11 cellular contexts compared by ENCODE assay signal in the genomic region with DNA sequence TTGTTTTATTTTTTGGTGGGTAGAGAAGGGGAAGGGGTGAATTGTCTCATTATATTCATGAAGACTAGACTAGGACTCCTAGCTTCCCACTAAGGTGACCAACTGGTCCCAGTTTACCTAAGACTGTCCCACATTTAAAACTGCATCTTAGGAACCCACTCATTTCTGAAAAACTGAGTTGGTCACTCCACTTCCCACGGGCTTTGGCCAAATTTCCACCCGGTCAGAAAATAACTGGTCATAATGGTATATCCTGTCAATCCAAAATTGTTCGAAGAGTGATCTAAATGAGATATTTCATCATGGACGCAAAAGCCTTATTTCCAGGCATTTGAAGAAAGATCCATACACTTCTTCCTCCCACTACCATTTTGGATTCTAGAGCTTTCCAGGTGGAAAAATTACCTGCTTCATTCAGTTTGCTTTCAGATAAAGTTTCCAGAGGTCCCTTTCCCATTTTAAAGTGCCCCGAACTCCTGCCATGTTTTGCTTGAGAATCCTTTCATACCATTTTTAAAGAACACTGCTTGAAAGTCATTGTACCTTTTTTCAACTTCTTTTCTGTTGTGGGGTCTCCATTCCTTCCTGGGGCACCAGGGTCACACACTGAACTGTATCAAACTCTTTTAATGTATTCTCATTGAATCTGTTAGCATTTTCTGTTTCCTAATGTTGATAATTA. TPM values are rescaled to one million over a fixed set of nuclear protein-coding genes. Genes with fewer than 3 reads are reported as not detected.
A peak's percentile ranks its signal among the peaks of the same experiment; 100 is the strongest.
DNase-seq lines count a peak whose midpoint lies in the region; ATAC-seq, FAIRE-seq and TF ChIP-seq lines count a peak whose summit lies in the region.
"Had no signal": no experiment of that assay in that cellular context is flagged by ENCODE, and none has a peak within 500 bp of the region (broad histone marks: within the 10 kb centered on the region; RNA-seq: fewer than 3 reads in every experiment).

No MANE protein-coding gene starts in this region.

- H3K4me3 ChIP-seq in esophagus squamous epithelium = no peak overlapping the region
- H3K4me3 ChIP-seq in osteoblast (ENCODE audit: insufficient read depth, low read length) = no peak overlapping the region
- peak overlapping the region in 1 of 2 donors; percentile 13 for H3K4me3 ChIP-seq in aorta (ENCODE audit: low read length in 2 of 2)

- peak overlapping the region; percentile 1 for H3K4me3 Mint-ChIP-seq in natural killer cell
- no peak overlapping the region for H3K4me3 Mint-ChIP-seq in natural killer cell treated with Interleukin-12 subunit alpha and Interleukin-12 subunit beta and Interleukin-15 and Interleukin-18, amount 100 ng/mL, for 72 hours
- H3K4me3 Mint-ChIP-seq in activated T-helper 17 cell treated with anti-CD3 and anti-CD28 coated beads, Interleukin-2, amount 50 U/mL, for 72 hours = no peak overlapping the region

- H3K27me3 Mint-ChIP-seq in natural killer cell (ENCODE audit: low read depth in 2 of 2) = peaks cover 68 to 74% of the 10 kb centered on the region in 2 donors
- peaks cover 43 to 49% of the 10 kb centered on the region in 2 donors for H3K27me3 Mint-ChIP-seq in natural killer cell treated with Interleukin-12 subunit alpha and Interleukin-12 subunit beta and Interleukin-15 and Interleukin-18, amount 100 ng/mL, for 72 hours
- peaks cover 36% of the 10 kb centered on the region for H3K27me3 Mint-ChIP-seq in activated T-helper 17 cell treated with anti-CD3 and anti-CD28 coated beads, Interleukin-2, amount 50 U/mL, for 72 hours

- H3K4me1 ChIP-seq in esophagus squamous epithelium = peaks cover 42 to 66% (median 47%) of the 10 kb centered on the region in 3 donors
- H3K4me1 ChIP-seq in osteoblast (ENCODE audit: insufficient read depth, low read length) = peaks cover 42% of the 10 kb centered on the region
- peaks cover 2 to 4% of the 10 kb centered on the region in 2 donors for H3K4me1 ChIP-seq in aorta (ENCODE audit: control insufficient read depth in 1 of 2, insufficient read depth in 2 of 2, low read length in 2 of 2)

- no peak overlapping the region for H2AFZ ChIP-seq in osteoblast (ENCODE audit: low read length)

- peaks cover 7 to 23% of the 10 kb centered on the region in 2 donors for H3K4me1 Mint-ChIP-seq in natural killer cell
- H3K4me1 Mint-ChIP-seq in natural killer cell treated with Interleukin-12 subunit alpha and Interleukin-12 subunit beta and Interleukin-15 and Interleukin-18, amount 100 ng/mL, for 72 hours (ENCODE audit: low read depth in 2 of 2) = peaks cover 6 to 14% of the 10 kb centered on the region in 2 donors
- peaks cover 6% of the 10 kb centered on the region for H3K4me1 Mint-ChIP-seq in activated T-helper 17 cell treated with anti-CD3 and anti-CD28 coated beads, Interleukin-2, amount 50 U/mL, for 72 hours

- H3K4me2 ChIP-seq in osteoblast (ENCODE audit: insufficient read depth, low read length) = peak overlapping the region; percentile 78

- H4K20me1 ChIP-seq in osteoblast (ENCODE audit: insufficient read depth, low read length) = no peaks in the 10 kb centered on the region

- H3K27me3 ChIP-seq in esophagus squamous epithelium (peaks cover 7 to 38% (median 11%) of the 10 kb centered on the region in 4 donors), osteoblast (ENCODE audit: insufficient read depth, low read length) (no peaks in the 10 kb centered on the region), aorta (ENCODE audit: control insufficient read depth in 1 of 2, insufficient read depth in 2 of 2, low read length in 1 of 2) (no peaks in the 10 kb centered on the region)

- TF ChIP-seq CTCF in natural killer cell (IDR thresholded peaks at IDR 0.05) (no peak), esophagus squamous epithelium (IDR thresholded peaks at IDR 0.05) (no peak), osteoblast (IDR thresholded peaks at IDR 0.05; ENCODE audit: extremely low read depth, low read depth, low read length) (no peak), D721Med (IDR thresholded peaks at IDR 0.05; ENCODE audit: insufficient read depth, missing control alignments) (no peak)

- no peak for TF ChIP-seq POLR2A in esophagus squamous epithelium (IDR thresholded peaks at IDR 0.05)

- WGBS in esophagus squamous epithelium, 2 donors = 83 to 91% methylated on average over 5 of the region's 5 CpGs
- 28 to 30% methylated on average over 5 of the region's 5 CpGs for WGBS in aorta, 2 donors

- no peaks in the 10 kb centered on the region for H3K9me3 Mint-ChIP-seq in natural killer cell
- no peaks in the 10 kb centered on the region for H3K9me3 Mint-ChIP-seq in natural killer cell treated with Interleukin-12 subunit alpha and Interleukin-12 subunit beta and Interleukin-15 and Interleukin-18, amount 100 ng/mL, for 72 hours
- no peaks in the 10 kb centered on the region for H3K9me3 Mint-ChIP-seq in activated T-helper 17 cell treated with anti-CD3 and anti-CD28 coated beads, Interleukin-2, amount 50 U/mL, for 72 hours
- H3K9me3 Mint-ChIP-seq: memory B cell had no signal

- ATAC-seq in natural killer cell = no peak
- ATAC-seq in natural killer cell treated with Interleukin-12 subunit alpha and Interleukin-12 subunit beta and Interleukin-15 and Interleukin-18, amount 100 ng/mL, for 72 hours = no peak
- no peak for ATAC-seq in aorta (ENCODE audit: low FRiP score)
- ATAC-seq in activated T-helper 17 cell treated with anti-CD3 and anti-CD28 coated beads, Interleukin-2, amount 50 U/mL, for 72 hours (replicated peaks) = no peak

- no peak for FAIRE-seq in D721Med (lab: Jason Lieb, UNC)

- intact Hi-C loops in natural killer cell (cut with micrococcal nuclease) (no loop called here), esophagus squamous epithelium (cut with DNase I) (no loop called here), aorta (cut with DNase I) (loop anchor here in 1 of 2 donors (5.0 kb wide), 1 partner anchor 222 kb away; no protein-coding TSS in a partner anchor)

- H3K27ac Mint-ChIP-seq in natural killer cell = no peak overlapping the region
- no peak overlapping the region for H3K27ac Mint-ChIP-seq in natural killer cell treated with Interleukin-12 subunit alpha and Interleukin-12 subunit beta and Interleukin-15 and Interleukin-18, amount 100 ng/mL, for 72 hours
- H3K27ac Mint-ChIP-seq in activated T-helper 17 cell treated with anti-CD3 and anti-CD28 coated beads, Interleukin-2, amount 50 U/mL, for 72 hours = no peak overlapping the region
- H3K27ac Mint-ChIP-seq: memory B cell had no signal

- DNase-seq in natural killer cell (no peak), esophagus squamous epithelium (lab: John Stamatoyannopoulos, UW) (no peak), osteoblast (ENCODE audit: insufficient read length, low spot score, missing footprints) (no peak), aorta (peak in 1 of 2 donors; percentile 6), D721Med (ENCODE audit: insufficient read length, low spot score) (no peak)
- no peak for DNase-seq in natural killer cell treated with Interleukin-12 subunit alpha and Interleukin-12 subunit beta and Interleukin-15 and Interleukin-18, amount 100 ng/mL, for 72 hours (ENCODE audit: low spot score)
- no peak for DNase-seq in activated CD8-positive, alpha-beta memory T cell treated with anti-CD3 and anti-CD28 coated beads, Interleukin-2, amount 50 U/mL, for 4 hours
- DNase-seq: RPMI8226; stimulated activated CD4-positive, alpha-beta T cell treated with anti-CD3 and anti-CD28 coated beads, Interleukin-15, amount 100 ng/mL, for 24 hours had no signal

- H3K36me3 ChIP-seq in esophagus squamous epithelium (no peaks in the 10 kb centered on the region), osteoblast (ENCODE audit: insufficient read depth, low read length) (no peaks in the 10 kb centered on the region), aorta (ENCODE audit: control insufficient read depth in 1 of 2, insufficient read depth in 2 of 2, low read length in 1 of 2) (no peaks in the 10 kb centered on the region)

- H3K9me3 ChIP-seq in esophagus squamous epithelium = no peaks in the 10 kb centered on the region
- H3K9me3 ChIP-seq in osteoblast (ENCODE audit: low read depth, low read length) = no peaks in the 10 kb centered on the region
- H3K9me3 ChIP-seq in aorta (ENCODE audit: control insufficient read depth, low read length) = no peaks in the 10 kb centered on the region

- no peaks in the 10 kb centered on the region for H3K79me2 ChIP-seq in osteoblast (ENCODE audit: insufficient read depth, low read length)

- H3K27ac ChIP-seq in esophagus squamous epithelium (peak overlapping the region in 3 of 4 donors; percentile 72 to 95 (median 73)), osteoblast (ENCODE audit: low read depth, low read length) (peak overlapping the region; percentile 100), aorta (ENCODE audit: low read depth in 1 of 2, low read length in 2 of 2) (peak overlapping the region; percentile 99 to 100)

- H3K36me3 Mint-ChIP-seq in natural killer cell = no peaks in the 10 kb centered on the region
- H3K36me3 Mint-ChIP-seq in natural killer cell treated with Interleukin-12 subunit alpha and Interleukin-12 subunit beta and Interleukin-15 and Interleukin-18, amount 100 ng/mL, for 72 hours = no peaks in the 10 kb centered on the region
- no peaks in the 10 kb centered on the region for H3K36me3 Mint-ChIP-seq in activated T-helper 17 cell treated with anti-CD3 and anti-CD28 coated beads, Interleukin-2, amount 50 U/mL, for 72 hours (ENCODE audit: low read depth)
- H3K36me3 Mint-ChIP-seq: memory B cell had no signal

RNA-seq across cellular contexts. Expression of a gene that starts 21.8 kb away (rescaled TPM):
- 1 to 10 TPM; 5.8 to 7.8 (median 7.5) TPM for total RNA-seq in natural killer cell
- under 1 TPM; 0.50 to 0.78 TPM for total RNA-seq in natural killer cell treated with Interleukin-12 subunit alpha and Interleukin-12 subunit beta and Interleukin-15 and Interleukin-18, amount 100 ng/mL, for 72 hours
- 10 to 100 TPM in 1 of 4 donors, 1 to 10 TPM in 3; 3.5 to 12.8 (median 4.5) TPM for total RNA-seq in esophagus squamous epithelium
- total RNA-seq in osteoblast = 14.1 and 14.5 TPM in 2 replicates
- total RNA-seq in aorta = 10 to 100 TPM; 67.4 to 96.9 TPM
- 1 to 10 TPM; 4.3 to 8.0 TPM for polyA plus RNA-seq in aorta
- total RNA-seq in activated T-helper 17 cell treated with anti-CD3 and anti-CD28 coated beads, Interleukin-2, amount 50 U/mL, for 72 hours = under 1 TPM; 0.21 to 0.22 TPM
